ENCODE assay signal across 1 cellular context in genomic region chr4:128060620-128061565, GRCh38.
TF ChIP-seq lines count a peak whose summit lies in the region.

Gene LARP1B (plus strand): TSS chr4:128061312. CDS start chr4:128074952, 13,640 bp downstream.

TF ChIP-seq in HepG2, 621 proteins besides CTCF, POLR2A, EP300 and RAD21 (continued from another document):
- TF ChIP-seq PBX3 (CRISPR knock-in tag; IDR thresholded peaks at IDR 0.05; ENCODE audit: borderline replicate concordance) (no peak), TMF1 (CRISPR knock-in tag; IDR thresholded peaks at IDR 0.05; ENCODE audit: low read depth) (peak; percentile 94), ZNF460 (CRISPR knock-in tag; IDR thresholded peaks at IDR 0.05; ENCODE audit: borderline replicate concordance) (peak; percentile 14; the same call in 1 of the 2 replicates), KDM5B (CRISPR knock-in tag; IDR thresholded peaks at IDR 0.05; ENCODE audit: borderline replicate concordance) (peak; percentile 86), MEF2D (CRISPR knock-in tag; IDR thresholded peaks at IDR 0.05) (no peak), ZNF362 (CRISPR knock-in tag; IDR thresholded peaks at IDR 0.05; ENCODE audit: borderline replicate concordance) (peak; percentile 41; the same call in 1 of the 2 replicates), ZNF441 (CRISPR knock-in tag; IDR thresholded peaks at IDR 0.05; ENCODE audit: borderline replicate concordance) (peak; percentile 51; the same call in 1 of the 2 replicates), ZNF296 (CRISPR knock-in tag; conservative IDR thresholded peaks at IDR 0.05) (no peak), ZBTB14 (CRISPR knock-in tag; IDR thresholded peaks at IDR 0.05) (no peak), FOXO1 (CRISPR knock-in tag; IDR thresholded peaks at IDR 0.05) (0 out of 2 replicates have a peak, but pooled peaks have one; percentile 22), RFXAP (CRISPR knock-in tag; IDR thresholded peaks at IDR 0.05; ENCODE audit: borderline replicate concordance) (peak; percentile 17; the same call in 1 of the 2 replicates), ZBTB1 (CRISPR knock-in tag; IDR thresholded peaks at IDR 0.05; ENCODE audit: borderline replicate concordance) (no peak), FOSL2 (CRISPR knock-in tag; IDR thresholded peaks at IDR 0.05) (peak; percentile 43; the same call in 1 of the 2 replicates), CREBL2 (CRISPR knock-in tag; IDR thresholded peaks at IDR 0.05; ENCODE audit: borderline replicate concordance) (no peak; the same call in 1 of the 2 replicates), ZNF619 (CRISPR knock-in tag; IDR thresholded peaks at IDR 0.05) (no peak), AGO2 (optimal IDR thresholded peaks at IDR 0.05; ENCODE audit: low read depth, low read length) (peak; percentile 87), SNRNP70 (IDR thresholded peaks at IDR 0.05; ENCODE audit: low read depth, low read length) (no peak), GLI4 (CRISPR knock-in tag; IDR thresholded peaks at IDR 0.05; ENCODE audit: borderline replicate concordance) (no peak; the same call in 1 of the 2 replicates), THYN1 (CRISPR knock-in tag; IDR thresholded peaks at IDR 0.05; ENCODE audit: borderline replicate concordance, low read depth) (no peak), ZNF839 (CRISPR knock-in tag; IDR thresholded peaks at IDR 0.05; ENCODE audit: borderline replicate concordance) (no peak), ELF3 (CRISPR knock-in tag; IDR thresholded peaks at IDR 0.05) (peak; percentile 55; the same call in 1 of the 2 replicates), ZNF549 (CRISPR knock-in tag; IDR thresholded peaks at IDR 0.05) (no peak), SSRP1 (CRISPR knock-in tag; IDR thresholded peaks at IDR 0.05) (no peak), ZNF432 (CRISPR knock-in tag; IDR thresholded peaks at IDR 0.05; ENCODE audit: borderline replicate concordance) (no peak), ZNF891 (CRISPR knock-in tag; IDR thresholded peaks at IDR 0.05) (peak; percentile 80; the same call in 1 of the 2 replicates), MTA3 (CRISPR knock-in tag; IDR thresholded peaks at IDR 0.05) (no peak), EED (CRISPR knock-in tag; IDR thresholded peaks at IDR 0.05) (peak; percentile 75), ZNF569 (CRISPR knock-in tag; IDR thresholded peaks at IDR 0.05; ENCODE audit: borderline replicate concordance) (no peak), RFX3 (CRISPR knock-in tag; IDR thresholded peaks at IDR 0.05) (no peak), TBL1XR1 (IDR thresholded peaks at IDR 0.05; ENCODE audit: borderline replicate concordance, low read length, partially characterized antibody) (peak; percentile 15), ZNF687 (CRISPR knock-in tag; IDR thresholded peaks at IDR 0.05) (peak; percentile 91), ZFP41 (CRISPR knock-in tag; IDR thresholded peaks at IDR 0.05; ENCODE audit: borderline replicate concordance) (no peak), FOSL1 (CRISPR knock-in tag; IDR thresholded peaks at IDR 0.05; ENCODE audit: borderline replicate concordance) (no peak), DPF2 (CRISPR knock-in tag; IDR thresholded peaks at IDR 0.05; ENCODE audit: borderline replicate concordance, low read depth) (no peak), FLYWCH1 (CRISPR knock-in tag; IDR thresholded peaks at IDR 0.05) (0 out of 2 replicates have a peak, but pooled peaks have one; percentile 63), ZNF616 (CRISPR knock-in tag; IDR thresholded peaks at IDR 0.05; ENCODE audit: low read depth) (peak; percentile 86), HOXA7 (CRISPR knock-in tag; IDR thresholded peaks at IDR 0.05) (no peak), PPARG (CRISPR knock-in tag; conservative IDR thresholded peaks at IDR 0.05) (0 out of 2 replicates have a peak, but pooled peaks have one; percentile 24), SNAPC2 (CRISPR knock-in tag; IDR thresholded peaks at IDR 0.05) (0 out of 2 replicates have a peak, but pooled peaks have one; percentile 27), ZNF503 (CRISPR knock-in tag; IDR thresholded peaks at IDR 0.05) (peak; percentile 30; the same call in 1 of the 2 replicates), ZBTB42 (CRISPR knock-in tag; IDR thresholded peaks at IDR 0.05) (0 out of 2 replicates have a peak, but pooled peaks have one; percentile 74), ZNF207 (IDR thresholded peaks at IDR 0.05; ENCODE audit: borderline replicate concordance) (no peak), ZNF678 (CRISPR knock-in tag; IDR thresholded peaks at IDR 0.05) (0 out of 2 replicates have a peak, but pooled peaks have one; percentile 43), CBX2 (IDR thresholded peaks at IDR 0.05; ENCODE audit: low read depth, low read length) (no peak), CBX2 (CRISPR knock-in tag; IDR thresholded peaks at IDR 0.05; ENCODE audit: low read depth) (no peak), HMGA1 (CRISPR knock-in tag; conservative IDR thresholded peaks at IDR 0.05) (no peak)
TF ChIP-seq in HepG2: peak in this region for 282.
